Comparison of ENCODE assay signal across 34 cellular contexts in genomic region chr4:155599102-155599501, GRCh38.
"Had no signal": no experiment of that assay in that cellular context is flagged by ENCODE, and none has a peak within 500 bp of the region (broad histone marks: within the 10 kb centered on the region; RNA-seq: fewer than 3 reads in every experiment).

No MANE protein-coding gene starts in this region.

- H3K36me3 Mint-ChIP-seq: activated CD4-positive, alpha-beta memory T cell treated with anti-CD3 and anti-CD28 coated beads for 36 hours; activated CD8-positive, alpha-beta memory T cell treated with anti-CD3 and anti-CD28 coated beads, Interleukin-2, amount 10 ng/mL, durations not matched to agents 7 days and 5 days; activated naive CD4-positive, alpha-beta T cell treated with anti-CD3 and anti-CD28 coated beads, Interleukin-2, amount 50 U/mL, for 24 hours; activated naive CD8-positive, alpha-beta T cell treated with anti-CD3 and anti-CD28 coated beads for 36 hours; brain had no signal

- ATAC-seq: activated CD4-positive, alpha-beta T cell treated with anti-CD3 and anti-CD28 coated beads for 36 hours; activated CD4-positive, CD25-positive, alpha-beta regulatory T cell treated with anti-CD3 and anti-CD28 coated beads, Interleukin-2, amount 50 U/mL, for 24 hours; activated CD8-positive, alpha-beta memory T cell treated with anti-CD3 and anti-CD28 coated beads, Interleukin-2, amount 10 ng/mL, durations not matched to agents 7 days and 5 days; activated CD8-positive, alpha-beta T cell treated with anti-CD3 and anti-CD28 coated beads, Interleukin-2, amount 10 ng/mL, durations not matched to agents 7 days and 5 days; activated naive CD8-positive, alpha-beta T cell treated with anti-CD3 and anti-CD28 coated beads, Interleukin-2, amount 50 U/mL, for 24 hours; T-helper 17 cell had no signal

- H3K27ac ChIP-seq: adrenal gland, ascending aorta, breast epithelium, cardiac muscle cell, colonic mucosa, epithelial cell of prostate, esophagus squamous epithelium, WERI-Rb-1 had no signal

- H3K4me1 Mint-ChIP-seq: activated B cell treated with CpG ODN at 0.5 μM for 24 hours; activated CD4-positive, alpha-beta T cell treated with anti-CD3 and anti-CD28 coated beads for 36 hours; activated CD8-positive, alpha-beta memory T cell treated with anti-CD3 and anti-CD28 coated beads, Interleukin-2, amount 10 ng/mL, durations not matched to agents 7 days and 5 days; activated naive CD4-positive, alpha-beta T cell treated with anti-CD3 and anti-CD28 coated beads, Interleukin-2, amount 50 U/mL, for 24 hours; activated naive CD8-positive, alpha-beta T cell treated with anti-CD3 and anti-CD28 coated beads for 36 hours; activated naive CD8-positive, alpha-beta T cell treated with anti-CD3 and anti-CD28 coated beads, Interleukin-2, amount 50 U/mL, for 24 hours; T-helper 17 cell had no signal

- H3K27me3 ChIP-seq: adrenal gland, ascending aorta, breast epithelium, cardiac muscle cell, colonic mucosa, esophagus squamous epithelium had no signal

- H3K27me3 Mint-ChIP-seq: activated B cell treated with CpG ODN at 0.5 μM for 24 hours; activated CD8-positive, alpha-beta memory T cell treated with anti-CD3 and anti-CD28 coated beads, Interleukin-2, amount 10 ng/mL, durations not matched to agents 7 days and 5 days had no signal

- H3K4me3 ChIP-seq: adrenal gland, ascending aorta, breast epithelium, cardiac muscle cell, colonic mucosa, esophagus squamous epithelium had no signal

- H3K36me3 ChIP-seq: adrenal gland, ascending aorta, breast epithelium, cardiac muscle cell, colonic mucosa, esophagus squamous epithelium, WERI-Rb-1 had no signal

- H3K4me1 ChIP-seq: adrenal gland, breast epithelium, colonic mucosa had no signal

- H3K9me3 Mint-ChIP-seq: activated B cell treated with CpG ODN at 0.5 μM for 24 hours; activated CD4-positive, alpha-beta memory T cell treated with anti-CD3 and anti-CD28 coated beads for 36 hours; activated CD4-positive, alpha-beta T cell treated with anti-CD3 and anti-CD28 coated beads, Interleukin-2, amount 10 ng/mL, durations not matched to agents 24 days and 14 days; activated naive CD4-positive, alpha-beta T cell treated with anti-CD3 and anti-CD28 coated beads for 36 hours; activated naive CD4-positive, alpha-beta T cell treated with anti-CD3 and anti-CD28 coated beads, Interleukin-2, amount 50 U/mL, for 24 hours; activated naive CD8-positive, alpha-beta T cell treated with anti-CD3 and anti-CD28 coated beads for 36 hours; activated T-helper 1 cell treated with anti-CD3 and anti-CD28 coated beads, Interleukin-12 subunit alpha, Interleukin-12 subunit beta, Interleukin-2, Interleukin-4 antibody, amounts not matched to agents 30 ng/mL and 10 ng/mL and 1 ng/mL, durations not matched to agents 14 hours and 24 hours and 36 hours; activated T-helper 2 cell treated with anti-CD3 and anti-CD28 coated beads, Interferon-gamma antibody, Interleukin-2, Interleukin-4, amounts not matched to agents 10 μg/mL and 5 μg/mL and 100 μg/mL, durations not matched to agents 14 hours and 24 hours and 36 hours; T-helper 2 cell treated with Interferon-gamma antibody and Interleukin-4, amounts not matched to agents 5 μg/mL and 100 μg/mL, for 36 hours had no signal

- H3K27ac Mint-ChIP-seq: activated B cell treated with CpG ODN at 0.5 μM for 24 hours; activated CD4-positive, alpha-beta memory T cell treated with anti-CD3 and anti-CD28 coated beads for 36 hours; activated CD4-positive, alpha-beta T cell treated with anti-CD3 and anti-CD28 coated beads for 36 hours; activated CD4-positive, alpha-beta T cell treated with anti-CD3 and anti-CD28 coated beads, Interleukin-2, amount 10 ng/mL, durations not matched to agents 24 days and 14 days; activated CD8-positive, alpha-beta memory T cell treated with anti-CD3 and anti-CD28 coated beads, Interleukin-2, amount 10 ng/mL, durations not matched to agents 7 days and 5 days; activated CD8-positive, alpha-beta T cell treated with anti-CD3 and anti-CD28 coated beads, Interleukin-2, amount 10 ng/mL, durations not matched to agents 7 days and 5 days; activated naive CD4-positive, alpha-beta T cell treated with anti-CD3 and anti-CD28 coated beads for 36 hours; activated naive CD4-positive, alpha-beta T cell treated with anti-CD3 and anti-CD28 coated beads, Interleukin-2, amount 50 U/mL, for 24 hours; activated naive CD8-positive, alpha-beta T cell treated with anti-CD3 and anti-CD28 coated beads for 36 hours; activated naive CD8-positive, alpha-beta T cell treated with anti-CD3 and anti-CD28 coated beads, Interleukin-2, amount 50 U/mL, for 24 hours; activated T-helper 1 cell treated with anti-CD3 and anti-CD28 coated beads, Interleukin-12 subunit alpha, Interleukin-12 subunit beta, Interleukin-2, Interleukin-4 antibody, amounts not matched to agents 30 ng/mL and 10 ng/mL and 1 ng/mL, durations not matched to agents 14 hours and 24 hours and 36 hours; activated T-helper 2 cell treated with anti-CD3 and anti-CD28 coated beads, Interferon-gamma antibody, Interleukin-2, Interleukin-4, amounts not matched to agents 10 μg/mL and 5 μg/mL and 100 μg/mL, durations not matched to agents 14 hours and 24 hours and 36 hours; brain; T-helper 17 cell; T-helper 2 cell treated with Interferon-gamma antibody and Interleukin-4, amounts not matched to agents 5 μg/mL and 100 μg/mL, for 36 hours had no signal

- H3K4me3 Mint-ChIP-seq: activated B cell treated with CpG ODN at 0.5 μM for 24 hours; activated CD4-positive, alpha-beta memory T cell treated with anti-CD3 and anti-CD28 coated beads for 36 hours; activated CD4-positive, alpha-beta T cell treated with anti-CD3 and anti-CD28 coated beads for 36 hours; activated CD4-positive, alpha-beta T cell treated with anti-CD3 and anti-CD28 coated beads, Interleukin-2, amount 10 ng/mL, durations not matched to agents 24 days and 14 days; activated CD8-positive, alpha-beta memory T cell treated with anti-CD3 and anti-CD28 coated beads, Interleukin-2, amount 10 ng/mL, durations not matched to agents 7 days and 5 days; activated CD8-positive, alpha-beta T cell treated with anti-CD3 and anti-CD28 coated beads, Interleukin-2, amount 10 ng/mL, durations not matched to agents 7 days and 5 days; activated naive CD4-positive, alpha-beta T cell treated with anti-CD3 and anti-CD28 coated beads for 36 hours; activated naive CD4-positive, alpha-beta T cell treated with anti-CD3 and anti-CD28 coated beads, Interleukin-2, amount 50 U/mL, for 24 hours; activated naive CD8-positive, alpha-beta T cell treated with anti-CD3 and anti-CD28 coated beads for 36 hours; activated naive CD8-positive, alpha-beta T cell treated with anti-CD3 and anti-CD28 coated beads, Interleukin-2, amount 50 U/mL, for 24 hours; activated T-helper 1 cell treated with anti-CD3 and anti-CD28 coated beads, Interleukin-12 subunit alpha, Interleukin-12 subunit beta, Interleukin-2, Interleukin-4 antibody, amounts not matched to agents 30 ng/mL and 10 ng/mL and 1 ng/mL, durations not matched to agents 14 hours and 24 hours and 36 hours; brain; T-helper 17 cell; T-helper 2 cell treated with Interferon-gamma antibody and Interleukin-4, amounts not matched to agents 5 μg/mL and 100 μg/mL, for 36 hours had no signal

- H3K9me3 ChIP-seq: adrenal gland, ascending aorta, breast epithelium, colonic mucosa, esophagus squamous epithelium had no signal

- DNase-seq: activated B cell treated with CpG ODN at 0.5 μM for 24 hours; activated CD4-positive, alpha-beta memory T cell treated with anti-CD3 and anti-CD28 coated beads for 36 hours; activated CD4-positive, alpha-beta T cell treated with anti-CD3 and anti-CD28 coated beads for 36 hours; activated CD4-positive, alpha-beta T cell treated with anti-CD3 and anti-CD28 coated beads, Interleukin-2, amount 10 ng/mL, durations not matched to agents 24 days and 14 days; activated CD8-positive, alpha-beta memory T cell treated with anti-CD3 and anti-CD28 coated beads, Interleukin-2, amount 10 ng/mL, durations not matched to agents 7 days and 5 days; activated CD8-positive, alpha-beta memory T cell treated with anti-CD3 and anti-CD28 coated beads, Interleukin-2, amount 50 U/mL, for 4 hours; activated CD8-positive, alpha-beta T cell treated with anti-CD3 and anti-CD28 coated beads, Interleukin-2, amount 10 ng/mL, durations not matched to agents 7 days and 5 days; activated effector memory CD4-positive, alpha-beta T cell treated with anti-CD3 and anti-CD28 coated beads, Interleukin-2, amount 50 U/mL, for 16 hours; activated naive CD4-positive, alpha-beta T cell treated with anti-CD3 and anti-CD28 coated beads for 36 hours; activated naive CD8-positive, alpha-beta T cell treated with anti-CD3 and anti-CD28 coated beads for 36 hours; activated naive CD8-positive, alpha-beta T cell treated with anti-CD3 and anti-CD28 coated beads, Interleukin-2, amount 50 U/mL, for 24 hours; activated T-cell treated with anti-CD3 and anti-CD28 coated beads, Interleukin-2, amount 50 U/mL, for 1 hour; activated T-cell treated with anti-CD3 and anti-CD28 coated beads, Interleukin-2, amount 50 U/mL, for 48 hours; adrenal gland; central memory CD4-positive, alpha-beta T cell; cerebellar nuclear complex; colonic mucosa; effector CD8-positive, alpha-beta T cell; esophagus squamous epithelium; foreskin fibroblast; T-helper 1 cell; T-helper 17 cell; T1000; WERI-Rb-1 had no signal
